Comparison of ENCODE assay signal across 8 cellular contexts in genomic region chr19:35247526-35248309, GRCh38. TPM values are rescaled to one million over a fixed set of nuclear protein-coding genes. Genes with fewer than 3 reads are reported as not detected.
DNase-seq lines count a peak whose midpoint lies in the region; ATAC-seq, FAIRE-seq and TF ChIP-seq lines count a peak whose summit lies in the region.

No MANE protein-coding gene starts in this region.

- H3K9me3 ChIP-seq in OCI-LY7 (ENCODE audit: low read length), result peaks cover 16% of the 10 kb centered on the region

- H3K27ac Mint-ChIP-seq in activated CD4-positive, alpha-beta T cell treated with anti-CD3 and anti-CD28 coated beads for 36 hours, result peak overlapping the region; percentile 87
- peak overlapping the region; percentile 83 for H3K27ac Mint-ChIP-seq in activated naive CD8-positive, alpha-beta T cell treated with anti-CD3 and anti-CD28 coated beads, Interleukin-2, amount 50 U/mL, for 24 hours

- peaks cover 21% of the 10 kb centered on the region for H3K4me1 ChIP-seq in OCI-LY7 (ENCODE audit: insufficient read depth, low read length, poor library complexity, severe bottlenecking)

- no peak for FAIRE-seq in D721Med (lab: Jason Lieb, UNC)

- peak overlapping the region; percentile 74 for H2AFZ ChIP-seq in OCI-LY7 (ENCODE audit: low read length)

- H3K27ac ChIP-seq in OCI-LY7 (ENCODE audit: low read depth, low read length, poor library complexity, severe bottlenecking), result peak overlapping the region; percentile 69

- H3K9me3 Mint-ChIP-seq in activated CD4-positive, alpha-beta T cell treated with anti-CD3 and anti-CD28 coated beads for 36 hours (ENCODE audit: low read depth), result peaks cover 11% of the 10 kb centered on the region
- peaks cover 17% of the 10 kb centered on the region for H3K9me3 Mint-ChIP-seq in activated naive CD8-positive, alpha-beta T cell treated with anti-CD3 and anti-CD28 coated beads, Interleukin-2, amount 50 U/mL, for 24 hours

- peak overlapping the region; percentile 76 for H3K4me2 ChIP-seq in OCI-LY7 (ENCODE audit: low read length)

- H3K4me3 Mint-ChIP-seq in activated CD4-positive, alpha-beta T cell treated with anti-CD3 and anti-CD28 coated beads for 36 hours, result peak overlapping the region; percentile 79
- peak overlapping the region; percentile 89 for H3K4me3 Mint-ChIP-seq in activated naive CD8-positive, alpha-beta T cell treated with anti-CD3 and anti-CD28 coated beads, Interleukin-2, amount 50 U/mL, for 24 hours

- intact Hi-C loops in activated CD4-positive, alpha-beta T cell treated with anti-CD3 and anti-CD28 coated beads for 36 hours (cut with DNase I, micrococcal nuclease), result loop anchor here in 1 of 2 experiments (1.0 kb wide), 2 partner anchors 21 to 106 kb away; partner anchors contain the start of gene USF2
- intact Hi-C loops in OCI-LY7 (cut with micrococcal nuclease; ENCODE audit: unreplicated experiment), result loop anchor here (1.0 to 5.0 kb wide), 5 partner anchors 19 to 380 kb away; partner anchors contain the start of gene RBM42

- peak; percentile 75 for DNase-seq in activated CD4-positive, alpha-beta T cell treated with anti-CD3 and anti-CD28 coated beads for 36 hours
- no peak for DNase-seq in activated CD4-positive, alpha-beta T cell treated with anti-CD3 and anti-CD28 coated beads for 1 hour
- DNase-seq in OCI-LY7 (ENCODE audit: low spot score), result peak; percentile 92
- DNase-seq in activated naive CD8-positive, alpha-beta T cell treated with anti-CD3 and anti-CD28 coated beads, Interleukin-2, amount 50 U/mL, for 24 hours, result peak; percentile 64
- DNase-seq in islet precursor cell, result peak; percentile 94
- DNase-seq in stimulated activated CD4-positive, alpha-beta T cell treated with anti-CD3 and anti-CD28 coated beads, Interleukin-2, amount 100 ng/mL, for 48 hours, result peak; percentile 41 to 47
- DNase-seq in D721Med (ENCODE audit: insufficient read length, low spot score), result no peak

- H3K4me3 ChIP-seq in OCI-LY7 (ENCODE audit: low read depth, low read length, poor library complexity, severe bottlenecking), result peak overlapping the region; percentile 82

- TF ChIP-seq CTCF in OCI-LY7 (conservative IDR thresholded peaks at IDR 0.05; ENCODE audit: low read length), result peak; percentile 71
- no peak for TF ChIP-seq CTCF in D721Med (IDR thresholded peaks at IDR 0.05; ENCODE audit: insufficient read depth, missing control alignments)

- peaks cover 20% of the 10 kb centered on the region for H3K27me3 Mint-ChIP-seq in activated CD4-positive, alpha-beta T cell treated with anti-CD3 and anti-CD28 coated beads for 36 hours
- H3K27me3 Mint-ChIP-seq in activated naive CD8-positive, alpha-beta T cell treated with anti-CD3 and anti-CD28 coated beads, Interleukin-2, amount 50 U/mL, for 24 hours, result peaks cover 3% of the 10 kb centered on the region

- H3K36me3 Mint-ChIP-seq in activated CD4-positive, alpha-beta T cell treated with anti-CD3 and anti-CD28 coated beads for 36 hours (ENCODE audit: low read depth), result peaks cover 2% of the 10 kb centered on the region
- H3K36me3 Mint-ChIP-seq in activated naive CD8-positive, alpha-beta T cell treated with anti-CD3 and anti-CD28 coated beads, Interleukin-2, amount 50 U/mL, for 24 hours (ENCODE audit: low read depth), result peaks cover 14% of the 10 kb centered on the region

- POLR2A ChIA-PET in activated CD4-positive, alpha-beta T cell treated with anti-CD3 and anti-CD28 coated beads for 36 hours (lab: Charles Lee), result no interaction called here
- POLR2A ChIA-PET in OCI-LY7 (lab: Charles Lee), result interaction anchor here (1.0 kb wide), 1 partner anchor 106 kb away, joined by 3 read pairs; no protein-coding TSS in a partner anchor

- TSS peak; percentile 78 for BruUV-seq in OCI-LY7 (replicated peaks; lab: Mats Ljungman, UMichigan)

- peaks cover 14% of the 10 kb centered on the region for H3K36me3 ChIP-seq in OCI-LY7 (ENCODE audit: insufficient read depth, low read length)

- CTCF ChIA-PET in activated CD4-positive, alpha-beta T cell treated with anti-CD3 and anti-CD28 coated beads for 36 hours (lab: Charles Lee), result interaction anchor here (0.6 to 0.7 kb wide), 2 partner anchors 80 to 570 kb away, joined by 3 read pairs; partner anchors contain the start of gene ZNF302
- CTCF ChIA-PET in OCI-LY7 (lab: Charles Lee; ENCODE audit: unreplicated experiment), result no interaction called here

- H4K20me1 ChIP-seq in OCI-LY7 (ENCODE audit: insufficient read depth, low read length), result no peaks in the 10 kb centered on the region

- H3K79me2 ChIP-seq in OCI-LY7 (ENCODE audit: insufficient read depth, low read depth, low read length), result peaks cover 9% of the 10 kb centered on the region; the same call in 1 of the 2 replicates

- H3K9me2 ChIP-seq in OCI-LY7 (ENCODE audit: insufficient read depth, low read length), result no peaks in the 10 kb centered on the region

- peak; percentile 63 for ATAC-seq in activated CD4-positive, alpha-beta T cell treated with anti-CD3 and anti-CD28 coated beads for 36 hours
- peak; percentile 40 for ATAC-seq in HG03280 (IDR thresholded peaks at IDR 0.05; ENCODE audit: unreplicated experiment)
- peak; percentile 58 for ATAC-seq in activated naive CD8-positive, alpha-beta T cell treated with anti-CD3 and anti-CD28 coated beads, Interleukin-2, amount 50 U/mL, for 24 hours

- peaks cover 22% of the 10 kb centered on the region for H3K4me1 Mint-ChIP-seq in activated CD4-positive, alpha-beta T cell treated with anti-CD3 and anti-CD28 coated beads for 36 hours
- peaks cover 31% of the 10 kb centered on the region for H3K4me1 Mint-ChIP-seq in activated naive CD8-positive, alpha-beta T cell treated with anti-CD3 and anti-CD28 coated beads, Interleukin-2, amount 50 U/mL, for 24 hours

RNA-seq across cellular contexts. Expression of gene LSR, which starts 1.1 kb away (rescaled TPM):
- 10 to 100 TPM; 10.0 to 12.2 TPM for total RNA-seq in activated CD4-positive, alpha-beta T cell treated with anti-CD3 and anti-CD28 coated beads for 36 hours
- 15.0 and 22.9 TPM in 2 replicates for total RNA-seq in OCI-LY7 (2014; rRNA removed; shearing (Covaris generic))
- total RNA-seq in OCI-LY7 (2022), result 26.0 and 33.6 TPM in 2 replicates

RNA-seq across cellular contexts. Expression of gene FAM187B, which starts 19.2 kb away (rescaled TPM):
- total RNA-seq in activated CD4-positive, alpha-beta T cell treated with anti-CD3 and anti-CD28 coated beads for 36 hours, result not detected
- not detected in 2 replicates for total RNA-seq in OCI-LY7 (2014; rRNA removed; shearing (Covaris generic))
- total RNA-seq in OCI-LY7 (2022), result not detected in 2 replicates

RNA-seq across cellular contexts. Expression of gene USF2, which starts 21.0 kb away (rescaled TPM):
- total RNA-seq in activated CD4-positive, alpha-beta T cell treated with anti-CD3 and anti-CD28 coated beads for 36 hours, result 100 to 1,000 TPM; 116 to 154 TPM
- total RNA-seq in OCI-LY7 (2014; rRNA removed; shearing (Covaris generic)), result 100.0 and 105 TPM in 2 replicates
- 155 and 181 TPM in 2 replicates for total RNA-seq in OCI-LY7 (2022)

RNA-seq across cellular contexts. Expression of gene HAMP, which starts 34.6 kb away (rescaled TPM):
- under 1 TPM; 0.25 to 0.30 TPM for total RNA-seq in activated CD4-positive, alpha-beta T cell treated with anti-CD3 and anti-CD28 coated beads for 36 hours
- 0.19 TPM in 1 of 2 replicates, not detected in the other for total RNA-seq in OCI-LY7 (2014; rRNA removed; shearing (Covaris generic))
- total RNA-seq in OCI-LY7 (2022), result 0.83 and 0.89 TPM in 2 replicates

RNA-seq across cellular contexts. Expression of gene MAG, which starts 44.2 kb away (rescaled TPM):
- under 1 TPM; 0.19 to 0.34 TPM for total RNA-seq in activated CD4-positive, alpha-beta T cell treated with anti-CD3 and anti-CD28 coated beads for 36 hours
- total RNA-seq in OCI-LY7 (2014; rRNA removed; shearing (Covaris generic)), result 4.6 and 6.2 TPM in 2 replicates
- total RNA-seq in OCI-LY7 (2022), result 8.4 and 10.1 TPM in 2 replicates

Comparison
In these comparisons a context has a peak if more than half of its experiments do, and no peak if none do; other contexts are left out.
1. DNase-seq: peak in activated CD4-positive, alpha-beta T cell treated with anti-CD3 and anti-CD28 coated beads for 36 hours (single experiment), OCI-LY7 (single experiment), activated naive CD8-positive, alpha-beta T cell treated with anti-CD3 and anti-CD28 coated beads, Interleukin-2, amount 50 U/mL, for 24 hours (single experiment), islet precursor cell (single experiment) and stimulated activated CD4-positive, alpha-beta T cell treated with anti-CD3 and anti-CD28 coated beads, Interleukin-2, amount 100 ng/mL, for 48 hours (2 of 2); none in activated CD4-positive, alpha-beta T cell treated with anti-CD3 and anti-CD28 coated beads for 1 hour (single experiment) and D721Med (single experiment).
2. Peak in every context shown above with its lines, with median percentiles within 50 percentile points of each other: ATAC-seq.